In the genomic region with DNA sequence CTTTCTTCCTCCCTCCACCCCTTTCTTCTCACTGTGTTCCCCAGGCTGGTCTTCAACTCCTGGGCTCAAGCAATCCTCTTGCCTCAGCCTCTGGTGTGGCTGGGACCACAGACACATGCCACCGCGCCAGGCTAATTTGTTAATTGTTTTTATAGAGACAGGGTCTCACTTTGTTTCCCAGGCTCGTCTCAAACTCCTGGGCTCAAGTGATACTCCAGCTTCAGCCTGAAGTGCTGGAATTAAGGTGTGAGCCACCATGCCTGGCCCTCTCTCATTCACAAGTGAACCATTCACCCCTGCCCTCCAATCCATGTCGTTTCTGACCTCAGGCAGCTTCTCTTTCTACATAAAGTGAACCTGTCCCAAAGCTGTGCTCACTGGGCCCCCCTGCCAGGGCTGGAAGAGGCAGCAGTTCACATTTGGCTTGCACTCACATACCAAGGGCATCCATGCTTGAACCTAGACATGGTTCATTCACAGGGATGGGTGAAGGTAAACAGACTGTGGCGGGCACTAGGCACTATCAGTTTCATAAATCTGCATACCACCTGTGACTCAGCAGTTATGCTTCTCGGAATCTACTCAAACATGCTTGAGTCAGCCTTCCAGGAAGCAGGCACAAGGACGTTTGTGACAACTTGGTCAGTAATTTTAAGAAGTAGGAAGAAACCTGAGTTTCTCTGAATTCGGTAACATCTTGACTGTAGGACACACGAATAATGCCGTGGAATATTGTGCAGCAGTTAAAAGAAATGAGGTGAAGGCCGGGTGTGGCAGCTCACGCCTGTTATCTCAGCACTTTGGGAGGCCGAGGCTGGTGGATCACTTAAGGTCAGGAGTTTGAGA, we compare ENCODE assay signal across 8 cellular contexts.
DNase-seq lines count a peak whose midpoint lies in the region; ATAC-seq and TF ChIP-seq lines count a peak whose summit lies in the region.

No MANE protein-coding gene starts in this region.

- no peaks in the 10 kb centered on the region for H3K36me3 ChIP-seq in BLaER1
- no peaks in the 10 kb centered on the region for H3K36me3 ChIP-seq in MM.1S (replicated peaks; ENCODE audit: insufficient read depth, low read length)
- H3K36me3 ChIP-seq in duodenal mucosa (ENCODE audit: control insufficient read depth in 1 of 2, insufficient read depth in 2 of 2, low read length in 2 of 2): no peaks in the 10 kb centered on the region

- H3K4me1 ChIP-seq in BLaER1 (peaks cover 44% of the 10 kb centered on the region), MM.1S (ENCODE audit: low read length) (peaks cover 9% of the 10 kb centered on the region), duodenal mucosa (ENCODE audit: control insufficient read depth in 1 of 2, insufficient read depth in 2 of 2, low read length in 2 of 2) (peaks cover 7 to 11% of the 10 kb centered on the region in 2 donors)

- H4K20me1 ChIP-seq in BLaER1 (no peaks in the 10 kb centered on the region), MM.1S (ENCODE audit: insufficient read depth, low read length) (no peaks in the 10 kb centered on the region)

- peak overlapping the region; percentile 52 for H3K4me2 ChIP-seq in BLaER1
- H3K4me2 ChIP-seq in MM.1S (ENCODE audit: low read depth, low read length): peak overlapping the region; percentile 83

- no peaks in the 10 kb centered on the region for H3K9me3 Mint-ChIP-seq in nephron progenitor cell

- H3K9me2 ChIP-seq in MM.1S (replicated peaks; ENCODE audit: insufficient read depth, low read length): no peaks in the 10 kb centered on the region

- peaks cover 35% of the 10 kb centered on the region for H3K4me1 Mint-ChIP-seq in nephron progenitor cell

- no peaks in the 10 kb centered on the region for H3K36me3 Mint-ChIP-seq in nephron progenitor cell (ENCODE audit: low read depth)

- H3K4me3 ChIP-seq in BLaER1 (no peak overlapping the region), MM.1S (ENCODE audit: low read length) (peak overlapping the region; percentile 38), duodenal mucosa (ENCODE audit: low read depth in 1 of 2, low read length in 2 of 2) (peak overlapping the region in 1 of 2 donors; percentile 16)

- H3F3A ChIP-seq in MM.1S (ENCODE audit: insufficient read depth, low read length): peaks cover 21% of the 10 kb centered on the region

- peak; percentile 95 for DNase-seq in MM.1S
- no peak for DNase-seq in nephron progenitor cell
- DNase-seq in medulla oblongata (ENCODE audit: extremely low spot score): no peak

- ATAC-seq in GM19395 (IDR thresholded peaks at IDR 0.05; ENCODE audit: unreplicated experiment) (peak; percentile 53), GM19328 (IDR thresholded peaks at IDR 0.05; ENCODE audit: unreplicated experiment) (no peak)

- TF ChIP-seq CTCF in MM.1S (IDR thresholded peaks at IDR 0.05; ENCODE audit: low read length): no peak
- TF ChIP-seq CTCF in VCaP (conservative IDR thresholded peaks at IDR 0.05): no peak
- no peak for TF ChIP-seq CTCF in nephron progenitor cell (IDR thresholded peaks at IDR 0.05)

- H3K79me2 ChIP-seq in MM.1S (ENCODE audit: low read length): no peaks in the 10 kb centered on the region

- H3K27me3 Mint-ChIP-seq in nephron progenitor cell (ENCODE audit: low read depth, poor library complexity): peaks cover 5% of the 10 kb centered on the region

- H3K9ac ChIP-seq in BLaER1: no peak overlapping the region
- H3K9ac ChIP-seq in MM.1S (ENCODE audit: low read length): peak overlapping the region; percentile 43; the same call in 1 of the 2 replicates
- H3K9ac ChIP-seq in duodenal mucosa (ENCODE audit: low read depth in 1 of 2, low read length in 2 of 2): no peak overlapping the region

- H3K27ac Mint-ChIP-seq in nephron progenitor cell: peak overlapping the region; percentile 26

- H3K27ac ChIP-seq in BLaER1 (no peak overlapping the region), MM.1S (ENCODE audit: low read length) (peak overlapping the region; percentile 88), VCaP (peak overlapping the region; percentile 66), duodenal mucosa (ENCODE audit: low read depth, low read length) (peak overlapping the region; percentile 30)

- no peaks in the 10 kb centered on the region for H3K27me3 ChIP-seq in BLaER1
- no peaks in the 10 kb centered on the region for H3K27me3 ChIP-seq in MM.1S (replicated peaks; ENCODE audit: insufficient read depth, low read length)
- H3K27me3 ChIP-seq in duodenal mucosa (ENCODE audit: control insufficient read depth in 1 of 2, insufficient read depth in 2 of 2, low read length in 2 of 2): no peaks in the 10 kb centered on the region

- no peak overlapping the region for H3K4me3 Mint-ChIP-seq in nephron progenitor cell

- H2AFZ ChIP-seq in MM.1S (ENCODE audit: low read length): peak overlapping the region; percentile 98

- no peaks in the 10 kb centered on the region for H3K9me3 ChIP-seq in BLaER1
- no peaks in the 10 kb centered on the region for H3K9me3 ChIP-seq in MM.1S (replicated peaks; ENCODE audit: insufficient read depth, low read length)
- no peaks in the 10 kb centered on the region for H3K9me3 ChIP-seq in duodenal mucosa (ENCODE audit: control insufficient read depth in 1 of 2, low read length in 2 of 2)
